9 cellular contexts compared by ENCODE assay signal in the genomic region with DNA sequence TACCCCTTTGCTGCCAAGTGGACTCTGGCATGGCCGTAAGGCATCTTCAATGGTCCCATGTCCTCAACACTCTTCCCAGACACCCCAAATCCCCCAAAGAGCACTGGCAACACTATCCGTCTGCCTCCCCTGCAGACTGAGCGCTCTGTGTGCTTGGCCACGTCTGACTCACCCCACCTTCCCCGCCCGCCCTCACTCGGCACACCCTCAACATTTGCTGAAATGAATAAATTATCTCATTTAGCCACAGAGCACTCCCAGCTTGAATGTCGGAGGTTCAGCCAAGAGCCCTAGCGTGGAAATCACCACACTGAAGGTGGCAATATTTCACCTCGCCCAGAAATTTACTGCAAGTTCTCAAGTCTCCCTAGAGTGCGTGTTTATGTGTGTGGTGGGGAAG. TPM values are rescaled to one million over a fixed set of nuclear protein-coding genes. Genes with fewer than 3 reads are reported as not detected.
DNase-seq lines count a peak whose midpoint lies in the region; ATAC-seq, FAIRE-seq and TF ChIP-seq lines count a peak whose summit lies in the region.
"Had no signal": no experiment of that assay in that cellular context is flagged by ENCODE, and none has a peak within 500 bp of the region (broad histone marks: within the 10 kb centered on the region; RNA-seq: fewer than 3 reads in every experiment).

No MANE protein-coding gene starts in this region.

- no peak for TF ChIP-seq RAD21 in GM12878 (IDR thresholded peaks at IDR 0.05; ENCODE audit: insufficient read depth, low read depth, low read length)

- H3K9ac ChIP-seq in GM12878 (ENCODE audit: control insufficient read depth, insufficient read depth, low read length) = no peak overlapping the region

- peaks cover 4% of the 10 kb centered on the region for H3K4me1 ChIP-seq in GM12878 (ENCODE audit: control insufficient read depth, insufficient read depth, low read length)

- H3K4me3 ChIP-seq in GM12878 = no peak overlapping the region
- H3K4me3 ChIP-seq: tibial nerve had no signal

- RAD21 ChIA-PET in GM12878 (lab: Charles Lee; ENCODE audit: unreplicated experiment) = interaction anchor here (0.5 to 2.0 kb wide), 7 partner anchors 39 to 229 kb away, joined by 3 to 8 read pairs (median 3); partner anchors contain the start of gene NFAM1

- 5% methylated on average over 11 of the region's 11 CpGs for whole genome bisulfite sequencing in GM12878 (ENCODE audit: insufficient coverage, insufficient replicate concordance, low lambda C conversion rate, missing lambda C conversion rate)

- CTCF ChIA-PET in GM12878 (lab: Yijun Ruan, JAX) = interaction anchor here (0.6 to 1.7 kb wide), 6 partner anchors 116 to 157 kb away, joined by 3 to 5 read pairs (median 4); no protein-coding TSS in a partner anchor

- no peak for FAIRE-seq in GM12878 (lab: Jason Lieb, UNC)

- ATAC-seq in GM12878 = peak; percentile 92
- ATAC-seq in natural killer cell treated with Interleukin-12 subunit alpha and Interleukin-12 subunit beta and Interleukin-15 and Interleukin-18, amount 100 ng/mL, for 72 hours = peak; percentile 62 to 84

- peak; percentile 62 for DNase-seq in COLO668 (lab: John Stamatoyannopoulos, UW; ENCODE audit: unreplicated experiment)
- DNase-seq in NCI-H526 (lab: John Stamatoyannopoulos, UW) = peak; percentile 40 to 73
- DNase-seq in GM12878 (ENCODE audit: low read depth, low spot score) = no peak
- DNase-seq in natural killer cell treated with Interleukin-12 subunit alpha and Interleukin-12 subunit beta and Interleukin-15 and Interleukin-18, amount 100 ng/mL, for 72 hours (ENCODE audit: low spot score) = no peak
- no peak for DNase-seq in NK-92 (lab: John Stamatoyannopoulos, UW; ENCODE audit: unreplicated experiment)
- DNase-seq in SHP77 treated with DMSO at 0.1 percent for 48 hours (lab: John Stamatoyannopoulos, UW) = no peak
- no peak for DNase-seq in NCI-H510A treated with DMSO at 0.1 percent for 48 hours (lab: John Stamatoyannopoulos, UW)
- no peak for DNase-seq in mucosa of gallbladder (ENCODE audit: low spot score)

- POLR2A ChIA-PET in GM12878 (lab: Charles Lee) = interaction anchor here (1.2 kb wide), 1 partner anchor 17 kb away, joined by 7 read pairs; no protein-coding TSS in a partner anchor

- H3K36me3 Mint-ChIP-seq in natural killer cell treated with Interleukin-12 subunit alpha and Interleukin-12 subunit beta and Interleukin-15 and Interleukin-18, amount 100 ng/mL, for 72 hours = no peaks in the 10 kb centered on the region

- no peaks in the 10 kb centered on the region for H3K9me3 ChIP-seq in GM12878 (replicated peaks; ENCODE audit: control insufficient read depth, insufficient read depth, low read length)
- H3K9me3 ChIP-seq: tibial nerve had no signal

- H3K79me2 ChIP-seq in GM12878 (ENCODE audit: control insufficient read depth, insufficient read depth, low read length) = no peaks in the 10 kb centered on the region

- no peak overlapping the region for H3K27ac ChIP-seq in GM12878 (ENCODE audit: control insufficient read depth, insufficient read depth)

- H2AFZ ChIP-seq in GM12878 (ENCODE audit: control insufficient read depth, low read depth, low read length) = no peak overlapping the region; the same call in 1 of the 2 replicates

- no peaks in the 10 kb centered on the region for H3K36me3 ChIP-seq in GM12878 (ENCODE audit: control insufficient read depth in 2 of 2, insufficient read depth in 2 of 2, low read length in 1 of 2)
- H3K36me3 ChIP-seq: tibial nerve had no signal

- intact Hi-C loops in GM12878 (cut with micrococcal nuclease; ENCODE audit: unreplicated experiment) = no loop called here

- peaks cover 0 to 3% of the 10 kb centered on the region in 2 donors for H3K4me1 Mint-ChIP-seq in natural killer cell treated with Interleukin-12 subunit alpha and Interleukin-12 subunit beta and Interleukin-15 and Interleukin-18, amount 100 ng/mL, for 72 hours (ENCODE audit: low read depth in 2 of 2)

- no peak for TF ChIP-seq EP300 in GM12878 (IDR thresholded peaks at IDR 0.05; ENCODE audit: borderline replicate concordance in 1 of 2, control insufficient read depth in 1 of 2, low read depth in 2 of 2, low read length in 2 of 2)

- H3K9me3 Mint-ChIP-seq in natural killer cell treated with Interleukin-12 subunit alpha and Interleukin-12 subunit beta and Interleukin-15 and Interleukin-18, amount 100 ng/mL, for 72 hours = no peaks in the 10 kb centered on the region

- no peak for TF ChIP-seq POLR2A in GM12878 (IDR thresholded peaks at IDR 0.05; ENCODE audit: low read depth, low read length)

- H3K4me3 Mint-ChIP-seq in natural killer cell treated with Interleukin-12 subunit alpha and Interleukin-12 subunit beta and Interleukin-15 and Interleukin-18, amount 100 ng/mL, for 72 hours = no peak overlapping the region

- H3K27me3 Mint-ChIP-seq in natural killer cell treated with Interleukin-12 subunit alpha and Interleukin-12 subunit beta and Interleukin-15 and Interleukin-18, amount 100 ng/mL, for 72 hours = peaks cover 0 to 2% of the 10 kb centered on the region in 2 donors

- no TSS peak for BruUV-seq in GM12878 (replicated peaks; lab: Mats Ljungman, UMichigan)

- peak in 1 of 3 experiments; percentile 22; a peak in 1 of 6 replicates for TF ChIP-seq CTCF in GM12878 (IDR thresholded peaks at IDR 0.05 in 2 of 3, conservative IDR thresholded peaks at IDR 0.05 in 1 of 3; ENCODE audit: control insufficient read depth in 2 of 3, extremely low read depth in 1 of 3, insufficient read depth in 1 of 3, low read depth in 3 of 3, low read length in 3 of 3)

- SMC1A ChIA-PET in GM12878 (lab: Charles Lee; ENCODE audit: uncharacterized antibody, unreplicated experiment) = interaction anchor here (0.6 to 2.0 kb wide), 6 partner anchors 22 to 159 kb away, joined by 3 to 5 read pairs (median 4); partner anchors contain the start of gene NFAM1

- no peaks in the 10 kb centered on the region for H4K20me1 ChIP-seq in GM12878 (ENCODE audit: control insufficient read depth, insufficient read depth)

- in situ Hi-C loops in GM12878 (cut with MboI) = no loop called here

- H3K27ac Mint-ChIP-seq in natural killer cell treated with Interleukin-12 subunit alpha and Interleukin-12 subunit beta and Interleukin-15 and Interleukin-18, amount 100 ng/mL, for 72 hours = no peak overlapping the region

- H3K4me2 ChIP-seq in GM12878 (ENCODE audit: control insufficient read depth, insufficient read depth) = no peak overlapping the region

- no peaks in the 10 kb centered on the region; a peak in 1 of 4 replicates for H3K27me3 ChIP-seq in GM12878 (replicated peaks in 1 of 2; ENCODE audit: control insufficient read depth in 2 of 2, insufficient read depth in 2 of 2, low read length in 1 of 2)

TF ChIP-seq in GM12878, 131 proteins besides CTCF, POLR2A, EP300 and RAD21 (continues in another document):
- TF ChIP-seq SUZ12 (IDR thresholded peaks at IDR 0.05; ENCODE audit: unreplicated experiment) (no peak), NR2F1 (conservative IDR thresholded peaks at IDR 0.05) (no peak), TCF3 (IDR thresholded peaks at IDR 0.05; ENCODE audit: borderline replicate concordance, insufficient read depth, low read depth, low read length) (no peak), BACH1 (IDR thresholded peaks at IDR 0.05; ENCODE audit: borderline replicate concordance) (no peak), ETV6 (conservative IDR thresholded peaks at IDR 0.05 in 1 of 2, IDR thresholded peaks at IDR 0.05 in 1 of 2; ENCODE audit: borderline replicate concordance in 1 of 2, low read depth in 1 of 2) (no peak), HDGF (IDR thresholded peaks at IDR 0.05) (no peak), IRF5 (IDR thresholded peaks at IDR 0.05; ENCODE audit: borderline replicate concordance) (no peak), RFX5 (IDR thresholded peaks at IDR 0.05; ENCODE audit: low read depth, low read length) (no peak)

RNA-seq across cellular contexts. Expression of gene TCF20, which starts 46.5 kb away (rescaled TPM):
- total RNA-seq in GM12878 (2013; cell fraction: nucleolus; rRNA removed) = 92.0 and 98.0 TPM in 2 replicates
- 28.4 TPM in 2 replicates for total RNA-seq in GM12878 (2014; rRNA removed)
- total RNA-seq in GM12878 (2014; rRNA removed; fragmentation: Illumina TruSeq; extraction: Trizol) = 26.4 and 26.9 TPM in 2 replicates
- total RNA-seq in GM12878 (2021) = 52.9 and 56.9 TPM in 2 replicates
- polyA plus RNA-seq in GM12878 (2011; ENCODE audit: low read depth) = 8.2 TPM
- 16.7 and 23.9 TPM in 2 replicates for polyA plus RNA-seq in GM12878 (2011; rRNA removed)
- polyA plus RNA-seq in GM12878 (2011; cell fraction: cytosol; rRNA removed) = 24.2 and 25.6 TPM in 2 replicates
- polyA plus RNA-seq in GM12878 (2011; cell fraction: nucleus; rRNA removed) = 21.6 and 21.7 TPM in 2 replicates
- 14.0 and 15.1 TPM in 2 replicates for polyA plus RNA-seq in GM12878 (2012)
- 21.0 and 23.4 TPM in 2 replicates for polyA plus RNA-seq in GM12878 (2014; fragmentation: Illumina TruSeq; extraction: Trizol)
- under 1 TPM; 0.69 to 0.89 TPM for polyA plus RNA-seq in GM12878 (2014; fragmentation: Nextera tagmentation; extraction: Ambion mirVana)
- polyA plus RNA-seq in GM12878 (2014; rRNA removed) = 19.3 and 21.8 TPM in 2 replicates
- under 1 TPM; 0.64 to 0.80 TPM for polyA plus RNA-seq in GM12878 (2016; fragmentation: Nextera tagmentation; extraction: Ambion mirVana)
- polyA minus RNA-seq in GM12878 (2011; rRNA and poly(A)+ RNA removed) = 60.0 and 66.1 TPM in 2 replicates
- 26.2 and 29.5 TPM in 2 replicates for polyA minus RNA-seq in GM12878 (2011; cell fraction: cytosol; rRNA and poly(A)+ RNA removed)
- polyA minus RNA-seq in GM12878 (2011; cell fraction: nucleus; rRNA and poly(A)+ RNA removed) = 24.1 and 33.6 TPM in 2 replicates
- total RNA-seq in natural killer cell treated with Interleukin-12 subunit alpha and Interleukin-12 subunit beta and Interleukin-15 and Interleukin-18, amount 100 ng/mL, for 72 hours = 10 to 100 TPM; 54.8 to 69.0 TPM
- 50.2 TPM for total RNA-seq in mucosa of gallbladder

Comparison
In these comparisons a context has a peak if more than half of its experiments do, and no peak if none do; other contexts are left out.
1. DNase-seq: peak in COLO668 (single experiment) and NCI-H526 (2 of 2); none in GM12878 (single experiment), natural killer cell treated with Interleukin-12 subunit alpha and Interleukin-12 subunit beta and Interleukin-15 and Interleukin-18, amount 100 ng/mL, for 72 hours (single experiment), NK-92 (single experiment), SHP77 treated with DMSO at 0.1 percent for 48 hours (single experiment), NCI-H510A treated with DMSO at 0.1 percent for 48 hours (single experiment) and mucosa of gallbladder (single experiment).